Comparison of ENCODE assay signal across 1 cellular context in the genomic region with DNA sequence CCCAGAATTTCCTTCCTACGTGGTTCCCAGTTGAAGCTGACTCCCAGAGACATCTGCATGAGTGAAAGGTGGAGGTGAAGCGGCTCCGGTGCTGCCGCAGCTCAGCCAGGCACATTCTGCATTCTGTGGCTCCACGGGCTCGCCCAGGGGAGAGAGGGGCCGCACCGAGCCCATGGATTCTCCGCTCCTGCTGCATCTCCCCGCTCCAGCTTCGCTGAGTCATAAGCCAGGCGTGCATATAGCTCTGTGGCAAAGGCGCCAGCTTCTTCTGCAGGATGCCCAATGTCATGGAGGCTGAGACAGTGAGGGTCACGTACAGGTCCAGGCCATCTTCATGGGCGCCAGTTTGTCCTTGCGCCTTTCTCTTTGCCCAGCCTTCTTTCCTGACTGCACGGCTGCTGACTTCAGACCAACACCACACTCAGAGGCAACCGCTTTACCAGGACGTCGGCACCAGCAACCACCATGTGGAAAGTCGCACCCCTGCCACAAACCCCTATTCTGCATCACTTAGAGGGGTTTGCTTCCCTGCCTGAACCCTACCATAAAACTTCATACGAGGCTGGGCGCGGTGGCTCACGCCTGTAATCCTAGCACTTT.
TF ChIP-seq lines count a peak whose summit lies in the region.

No MANE protein-coding gene starts in this region.

TF ChIP-seq in HepG2, 621 proteins besides CTCF, POLR2A, EP300 and RAD21 (continued from another document):
- TF ChIP-seq, protein P1, sequence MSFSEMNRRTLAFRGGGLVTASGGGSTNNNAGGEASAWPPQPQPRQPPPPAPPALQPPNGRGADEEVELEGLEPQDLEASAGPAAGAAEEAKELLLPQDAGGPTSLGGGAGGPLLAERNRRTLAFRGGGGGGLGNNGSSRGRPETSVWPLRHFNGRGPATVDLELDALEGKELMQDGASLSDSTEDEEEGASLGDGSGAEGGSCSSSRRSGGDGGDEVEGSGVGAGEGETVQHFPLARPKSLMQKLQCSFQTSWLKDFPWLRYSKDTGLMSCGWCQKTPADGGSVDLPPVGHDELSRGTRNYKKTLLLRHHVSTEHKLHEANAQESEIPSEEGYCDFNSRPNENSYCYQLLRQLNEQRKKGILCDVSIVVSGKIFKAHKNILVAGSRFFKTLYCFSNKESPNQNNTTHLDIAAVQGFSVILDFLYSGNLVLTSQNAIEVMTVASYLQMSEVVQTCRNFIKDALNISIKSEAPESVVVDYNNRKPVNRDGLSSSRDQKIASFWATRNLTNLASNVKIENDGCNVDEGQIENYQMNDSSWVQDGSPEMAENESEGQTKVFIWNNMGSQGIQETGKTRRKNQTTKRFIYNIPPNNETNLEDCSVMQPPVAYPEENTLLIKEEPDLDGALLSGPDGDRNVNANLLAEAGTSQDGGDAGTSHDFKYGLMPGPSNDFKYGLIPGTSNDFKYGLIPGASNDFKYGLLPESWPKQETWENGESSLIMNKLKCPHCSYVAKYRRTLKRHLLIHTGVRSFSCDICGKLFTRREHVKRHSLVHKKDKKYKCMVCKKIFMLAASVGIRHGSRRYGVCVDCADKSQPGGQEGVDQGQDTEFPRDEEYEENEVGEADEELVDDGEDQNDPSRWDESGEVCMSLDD (CRISPR knock-in tag; IDR thresholded peaks at IDR 0.05; ENCODE audit: borderline replicate concordance), result no peak
- TF ChIP-seq, protein P2, sequence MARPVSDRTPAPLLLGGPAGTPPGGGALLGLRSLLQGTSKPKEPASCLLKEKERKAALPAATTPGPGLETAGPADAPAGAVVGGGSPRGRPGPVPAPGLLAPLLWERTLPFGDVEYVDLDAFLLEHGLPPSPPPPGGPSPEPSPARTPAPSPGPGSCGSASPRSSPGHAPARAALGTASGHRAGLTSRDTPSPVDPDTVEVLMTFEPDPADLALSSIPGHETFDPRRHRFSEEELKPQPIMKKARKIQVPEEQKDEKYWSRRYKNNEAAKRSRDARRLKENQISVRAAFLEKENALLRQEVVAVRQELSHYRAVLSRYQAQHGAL (CRISPR knock-in tag; IDR thresholded peaks at IDR 0.05; ENCODE audit: not compliant biosample characterization), result no peak
- TF ChIP-seq ARHGAP35 (CRISPR knock-in tag; IDR thresholded peaks at IDR 0.05; ENCODE audit: borderline replicate concordance), result no peak
- TF ChIP-seq ISL2 (CRISPR knock-in tag; IDR thresholded peaks at IDR 0.05), result no peak
TF ChIP-seq in HepG2: peak in this region for 0.
